16 cellular contexts compared by ENCODE assay signal in the genomic region with DNA sequence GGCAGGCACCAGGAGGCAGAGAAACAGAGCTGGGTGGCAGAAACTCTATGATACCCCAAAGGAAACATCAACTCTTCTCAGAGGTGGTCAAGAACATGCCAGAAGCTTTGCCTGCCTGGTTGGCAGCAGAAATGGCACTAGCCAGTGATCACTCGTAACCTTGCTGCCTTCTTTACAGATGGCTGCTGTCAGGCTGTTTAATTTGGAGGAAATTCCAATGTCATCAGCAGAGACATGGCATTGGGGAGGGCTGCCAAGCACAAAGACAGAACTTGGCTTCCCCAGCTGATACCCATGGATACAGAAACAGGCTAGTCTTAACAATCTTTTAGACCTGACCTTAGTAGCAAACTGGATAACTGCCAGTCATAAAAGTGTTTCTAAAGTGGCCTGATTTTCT.
DNase-seq lines count a peak whose midpoint lies in the region; ATAC-seq, FAIRE-seq and TF ChIP-seq lines count a peak whose summit lies in the region.
"Had no signal": no experiment of that assay in that cellular context is flagged by ENCODE, and none has a peak within 500 bp of the region (broad histone marks: within the 10 kb centered on the region; RNA-seq: fewer than 3 reads in every experiment).

No MANE protein-coding gene starts in this region.

- no peaks in the 10 kb centered on the region for H3K79me1 ChIP-seq in neuronal stem cell (ENCODE audit: low read depth, low read length)

- WGBS in right lobe of liver (ENCODE audit: insufficient coverage, low coverage, low lambda C conversion rate, missing lambda C conversion rate) = 25% methylated on average over 1 of the region's 1 CpG
- WGBS in HepG2 (ENCODE audit: low lambda C conversion rate) = 88% methylated on average over 1 of the region's 1 CpG
- WGBS in neuronal stem cell (ENCODE audit: extremely low coverage in 2 of 2, insufficient read length in 2 of 2, insufficient replicate concordance in 1 of 2), 2 donors = no CpG with 5 or more reads among the region's 1 CpG
- WGBS in aorta, 2 donors = 6 to 12% methylated on average over 1 of the region's 1 CpG

- no peak for FAIRE-seq in HepG2 (lab: Jason Lieb, UNC)
- FAIRE-seq: G401.6 had no signal

- H2BK5ac ChIP-seq in neuronal stem cell (ENCODE audit: low read length) = no peak overlapping the region

- DNase-seq in right lobe of liver (peak; percentile 25 to 76 (median 62)), HepG2 (ENCODE audit: low spot score) (no peak), fibroblast of pulmonary artery (ENCODE audit: low read depth) (peak; percentile 26), neuronal stem cell (ENCODE audit: low spot score) (no peak), aorta (no peak), COLO668 (lab: John Stamatoyannopoulos, UW; ENCODE audit: unreplicated experiment) (no peak), sciatic nerve (ENCODE audit: low spot score) (no peak)
- DNase-seq: CD8-positive, alpha-beta memory T cell; effector CD8-positive, alpha-beta T cell; NCI-H1930; NCI-H526 treated with DMSO at 0.1 percent for 48 hours; stimulated activated CD4-positive, alpha-beta T cell treated with anti-CD3 and anti-CD28 coated beads, Interleukin-15, amount 100 ng/mL, for 24 hours had no signal

- no peak for TF ChIP-seq RAD21 in HepG2 (CRISPR knock-in tag; IDR thresholded peaks at IDR 0.05)

- no peak for TF ChIP-seq CTCF in right lobe of liver (IDR thresholded peaks at IDR 0.05)
- no peak for TF ChIP-seq CTCF in HepG2 (CRISPR knock-in tag; IDR thresholded peaks at IDR 0.05)
- no peak for TF ChIP-seq CTCF in fibroblast of pulmonary artery (IDR thresholded peaks at IDR 0.05; ENCODE audit: low read length, missing control alignments)

- in situ Hi-C loops in HepG2 (cut with HindIII; ENCODE audit: extremely low pct_ligation_motif_present, low pct_unique_long_range_greater_than_20kb) = no loop called here

- no peak overlapping the region for H3K14ac ChIP-seq in neuronal stem cell (ENCODE audit: low read length)

- H3K23ac ChIP-seq in neuronal stem cell (ENCODE audit: low read depth, low read length, poor library complexity) = no peak overlapping the region

- H3K9ac ChIP-seq in HepG2 (ENCODE audit: insufficient read depth, low read depth, low read length) = no peak overlapping the region
- H3K9ac ChIP-seq in neuronal stem cell (ENCODE audit: low read depth, low read length, poor library complexity) = no peak overlapping the region

- no peak overlapping the region for H2AFZ ChIP-seq in HepG2 (ENCODE audit: low read length)
- peak overlapping the region; percentile 44 for H2AFZ ChIP-seq in neuronal stem cell (ENCODE audit: low read length)

- no TSS peak for BruUV-seq in HepG2 (replicated peaks; lab: Mats Ljungman, UMichigan)

- H3K36me3 ChIP-seq in right lobe of liver = no peaks in the 10 kb centered on the region
- H3K36me3 ChIP-seq in HepG2 (replicated peaks in 1 of 2; ENCODE audit: control insufficient read depth in 1 of 2, insufficient read depth in 2 of 2, low read length in 2 of 2) = peaks cover 3 to 7% of the 10 kb centered on the region in 2 experiments; a peak in 1 of 5 replicates
- no peaks in the 10 kb centered on the region for H3K36me3 ChIP-seq in neuronal stem cell (replicated peaks in 1 of 2; ENCODE audit: control insufficient read depth in 2 of 2, insufficient read depth in 2 of 2, low read length in 2 of 2)
- H3K36me3 ChIP-seq in aorta (ENCODE audit: control insufficient read depth in 1 of 2, insufficient read depth in 2 of 2, low read length in 1 of 2) = no peaks in the 10 kb centered on the region

- H3K27ac ChIP-seq in right lobe of liver (peak overlapping the region; percentile 30 to 63 (median 49)), HepG2 (ENCODE audit: extremely low read length, insufficient read depth, low read length) (no peak overlapping the region), neuronal stem cell (replicated peaks; ENCODE audit: low read length) (no peak overlapping the region), aorta (ENCODE audit: low read depth in 1 of 2, low read length in 2 of 2) (peak overlapping the region; percentile 67 to 92)
- H3K27ac ChIP-seq: HL-60, VCaP had no signal

- no peak overlapping the region for H3K4me3 ChIP-seq in right lobe of liver
- no peak overlapping the region for H3K4me3 ChIP-seq in HepG2 (replicated peaks in 1 of 3; ENCODE audit: insufficient read depth in 1 of 3, low read depth in 2 of 3, low read length in 3 of 3)
- no peak overlapping the region for H3K4me3 ChIP-seq in fibroblast of pulmonary artery (replicated peaks; ENCODE audit: low read depth, low read length)
- no peak overlapping the region for H3K4me3 ChIP-seq in neuronal stem cell (ENCODE audit: low read length in 2 of 2)
- H3K4me3 ChIP-seq in aorta (ENCODE audit: low read length in 2 of 2) = no peak overlapping the region

- no peak overlapping the region for H4K8ac ChIP-seq in neuronal stem cell (ENCODE audit: low read depth, low read length)

- H3K27me3 ChIP-seq in right lobe of liver (no peaks in the 10 kb centered on the region), HepG2 (ENCODE audit: control insufficient read depth in 1 of 2, insufficient read depth in 2 of 2, low read length in 2 of 2) (no peaks in the 10 kb centered on the region), neuronal stem cell (ENCODE audit: control insufficient read depth in 3 of 3, insufficient read depth in 3 of 3, low read depth in 1 of 3, low read length in 3 of 3) (no peaks in the 10 kb centered on the region), aorta (ENCODE audit: control insufficient read depth in 1 of 2, insufficient read depth in 2 of 2, low read length in 1 of 2) (no peaks in the 10 kb centered on the region)

- H3K4me1 ChIP-seq in right lobe of liver (peaks cover 0 to 13% (median 2%) of the 10 kb centered on the region in 4 donors), HepG2 (ENCODE audit: insufficient read depth, low read length) (no peaks in the 10 kb centered on the region), neuronal stem cell (ENCODE audit: control insufficient read depth in 2 of 2, insufficient read depth in 1 of 2, low read depth in 1 of 2, low read length in 2 of 2) (peaks cover 0 to 2% of the 10 kb centered on the region in 2 donors), aorta (ENCODE audit: control insufficient read depth in 1 of 2, insufficient read depth in 2 of 2, low read length in 2 of 2) (peaks cover 0 to 7% of the 10 kb centered on the region in 2 donors)

- intact Hi-C loops in right lobe of liver (cut with DNase I) (no loop called here), HepG2 (cut with micrococcal nuclease; ENCODE audit: unreplicated experiment) (no loop called here), aorta (cut with DNase I) (no loop called here), sciatic nerve (cut with DNase I) (no loop called here)

- no peak overlapping the region for H3K4ac ChIP-seq in neuronal stem cell (ENCODE audit: low read length)

- ATAC-seq in right lobe of liver = peak; percentile 61 to 93 (median 74)
- no peak; the same call in 2 of the 3 replicates for ATAC-seq in HepG2
- ATAC-seq in aorta (ENCODE audit: low FRiP score) = peak; percentile 48
- no peak for ATAC-seq in sciatic nerve
- no peak for ATAC-seq in GM18861 (IDR thresholded peaks at IDR 0.05; ENCODE audit: unreplicated experiment)

- H2BK12ac ChIP-seq in neuronal stem cell (ENCODE audit: low read length) = no peak overlapping the region

- H2BK15ac ChIP-seq in neuronal stem cell (ENCODE audit: low read length) = no peak overlapping the region

- H3K4me2 ChIP-seq in HepG2 (ENCODE audit: low read depth, low read length) (no peak overlapping the region), neuronal stem cell (ENCODE audit: insufficient read depth, low read length, poor library complexity, severe bottlenecking) (no peak overlapping the region)

- no peak overlapping the region for H2AK5ac ChIP-seq in neuronal stem cell (ENCODE audit: low read depth, low read length)

- TF ChIP-seq POLR2A in right lobe of liver (IDR thresholded peaks at IDR 0.05) (no peak), HepG2 (IDR thresholded peaks at IDR 0.05; ENCODE audit: insufficient read depth in 1 of 2, low read depth in 2 of 2, low read length in 2 of 2) (no peak)

- POLR2A ChIA-PET in HepG2 (lab: Yijun Ruan, JAX) = no interaction called here

- TF ChIP-seq EP300 in HepG2 (IDR thresholded peaks at IDR 0.05; ENCODE audit: low read depth in 2 of 2, low read length in 2 of 2) (no peak), HepG2 (CRISPR knock-in tag; IDR thresholded peaks at IDR 0.05; ENCODE audit: borderline replicate concordance) (no peak)

- H3K79me2 ChIP-seq in HepG2 (ENCODE audit: insufficient read depth, low read length) = no peaks in the 10 kb centered on the region

- H3K9me3 ChIP-seq in right lobe of liver = no peaks in the 10 kb centered on the region
- H3K9me3 ChIP-seq in HepG2 (ENCODE audit: low read length) = no peaks in the 10 kb centered on the region
- no peaks in the 10 kb centered on the region for H3K9me3 ChIP-seq in neuronal stem cell (replicated peaks in 1 of 2; ENCODE audit: control insufficient read depth in 2 of 2, insufficient read depth in 1 of 2, low read depth in 1 of 2, low read length in 2 of 2)
- no peaks in the 10 kb centered on the region for H3K9me3 ChIP-seq in aorta (ENCODE audit: control insufficient read depth, low read length)

- CTCF ChIA-PET in HepG2 (lab: Yijun Ruan, JAX; ENCODE audit: low intra/inter-chr PET ratio, low total read pairs) = no interaction called here

- no peak overlapping the region for H2BK120ac ChIP-seq in neuronal stem cell (ENCODE audit: low read depth, low read length)

- no peak overlapping the region for H3K18ac ChIP-seq in neuronal stem cell (ENCODE audit: low read length)

- H4K91ac ChIP-seq in neuronal stem cell (ENCODE audit: low read depth, low read length, poor library complexity) = no peak overlapping the region

- no peaks in the 10 kb centered on the region for H4K20me1 ChIP-seq in HepG2 (ENCODE audit: insufficient read depth, low read length)

TF ChIP-seq in HepG2, 621 proteins besides CTCF, POLR2A, EP300 and RAD21 (continues in another document):
- TF ChIP-seq, protein P1, sequence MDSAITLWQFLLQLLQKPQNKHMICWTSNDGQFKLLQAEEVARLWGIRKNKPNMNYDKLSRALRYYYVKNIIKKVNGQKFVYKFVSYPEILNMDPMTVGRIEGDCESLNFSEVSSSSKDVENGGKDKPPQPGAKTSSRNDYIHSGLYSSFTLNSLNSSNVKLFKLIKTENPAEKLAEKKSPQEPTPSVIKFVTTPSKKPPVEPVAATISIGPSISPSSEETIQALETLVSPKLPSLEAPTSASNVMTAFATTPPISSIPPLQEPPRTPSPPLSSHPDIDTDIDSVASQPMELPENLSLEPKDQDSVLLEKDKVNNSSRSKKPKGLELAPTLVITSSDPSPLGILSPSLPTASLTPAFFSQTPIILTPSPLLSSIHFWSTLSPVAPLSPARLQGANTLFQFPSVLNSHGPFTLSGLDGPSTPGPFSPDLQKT (CRISPR knock-in tag; IDR thresholded peaks at IDR 0.05; ENCODE audit: borderline replicate concordance) = no peak
- TF ChIP-seq ZNF253 (CRISPR knock-in tag; IDR thresholded peaks at IDR 0.05; ENCODE audit: borderline replicate concordance) (no peak), MTA3 (CRISPR knock-in tag; IDR thresholded peaks at IDR 0.05) (no peak), CENPX (CRISPR knock-in tag; IDR thresholded peaks at IDR 0.05) (no peak)

Comparison
In these comparisons a context has a peak if more than half of its experiments do, and no peak if none do; other contexts are left out.
1. ATAC-seq: peak in right lobe of liver (4 of 4) and aorta (single experiment); none in HepG2 (single experiment), sciatic nerve (single experiment) and GM18861 (single experiment).
2. DNase-seq: peak in right lobe of liver (3 of 3) and fibroblast of pulmonary artery (single experiment); none in HepG2 (single experiment), neuronal stem cell (single experiment), aorta (0 of 2), COLO668 (single experiment) and sciatic nerve (single experiment).
3. H3K27ac ChIP-seq: peak in right lobe of liver (3 of 3) and aorta (2 of 2); none in HepG2 (single experiment) and neuronal stem cell (single experiment).